20 cellular contexts compared by ENCODE assay signal in the genomic region with DNA sequence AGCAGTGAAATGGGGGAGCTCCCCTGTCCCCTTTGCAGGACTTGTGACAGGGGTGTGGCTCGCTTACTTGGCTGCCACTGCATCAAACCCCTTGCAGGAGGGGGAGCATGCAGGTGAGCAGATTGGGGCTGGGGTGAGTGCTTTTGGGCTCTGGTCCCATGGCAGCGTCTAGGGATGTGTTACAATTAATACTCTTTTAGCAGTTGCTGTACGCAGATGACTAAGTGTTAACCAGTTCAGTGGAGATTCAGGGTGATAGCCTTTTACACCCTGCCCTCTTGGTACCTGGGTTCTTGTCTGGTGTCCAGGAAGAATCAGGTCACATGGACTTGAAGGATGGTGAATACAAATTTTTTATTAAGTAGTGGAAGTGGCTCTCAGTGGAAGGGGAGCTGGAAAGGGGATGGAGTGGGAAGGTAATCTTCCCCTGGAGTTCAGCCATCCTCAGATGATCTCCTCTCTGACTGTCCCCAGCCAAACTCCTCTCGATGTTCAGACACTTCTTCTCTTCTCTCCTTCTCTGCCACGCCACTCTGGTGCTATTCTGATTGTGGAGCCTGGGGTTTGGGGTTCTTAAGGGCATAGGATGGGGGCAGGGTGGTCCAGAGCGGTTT.
"Had no signal": no experiment of that assay in that cellular context is flagged by ENCODE, and none has a peak within 500 bp of the region (broad histone marks: within the 10 kb centered on the region; RNA-seq: fewer than 3 reads in every experiment).

No MANE protein-coding gene starts in this region.

- H3K4me1 Mint-ChIP-seq: nephron had no signal

- ATAC-seq: left ventricle myocardium superior, right lobe of liver had no signal

- H3K4me3 ChIP-seq: coronary artery, lung, neural progenitor cell, right lobe of liver, stomach, thyroid gland, vagina had no signal

- H3K79me2 ChIP-seq: parathyroid adenoma had no signal

- H3K27me3 Mint-ChIP-seq: memory B cell, progenitor cell of endocrine pancreas had no signal

- H3K27me3 ChIP-seq: neural progenitor cell, right lobe of liver, stomach, thyroid gland, vagina had no signal

- H3K36me3 ChIP-seq: neural progenitor cell, right lobe of liver, stomach, thyroid gland, vagina had no signal

- H2AFZ ChIP-seq: neural progenitor cell, parathyroid adenoma had no signal

- H3K4me3 Mint-ChIP-seq: memory B cell, nephron, neural progenitor cell had no signal

- H3K9ac ChIP-seq: neural progenitor cell, parathyroid adenoma had no signal

- H3K9me3 ChIP-seq: right lobe of liver, thyroid gland had no signal

- H3K4me1 ChIP-seq: neural progenitor cell, parathyroid adenoma, right lobe of liver, stomach, thyroid gland had no signal

- DNase-seq: dermis blood vessel endothelial cell; effector memory CD4-positive, alpha-beta T cell; hypothalamus; left ventricle myocardium superior; right lobe of liver; small intestine; stimulated activated CD4-positive, alpha-beta T cell treated with anti-CD3 and anti-CD28 coated beads, Interleukin-15, amount 100 ng/mL, for 24 hours; stimulated activated CD4-positive, alpha-beta T cell treated with anti-CD3 and anti-CD28 coated beads, Interleukin-2, amount 100 ng/mL, for 48 hours; stimulated activated naive CD4-positive, alpha-beta T cell; stomach; thyroid gland; trophoblast cell had no signal

- H3K4me2 ChIP-seq: neural progenitor cell had no signal

- H3K27ac Mint-ChIP-seq: memory B cell, nephron, neural progenitor cell had no signal

- H3K27ac ChIP-seq: coronary artery, neural progenitor cell, parathyroid adenoma, right lobe of liver, stomach, thyroid gland, vagina had no signal
